In the genomic region with DNA sequence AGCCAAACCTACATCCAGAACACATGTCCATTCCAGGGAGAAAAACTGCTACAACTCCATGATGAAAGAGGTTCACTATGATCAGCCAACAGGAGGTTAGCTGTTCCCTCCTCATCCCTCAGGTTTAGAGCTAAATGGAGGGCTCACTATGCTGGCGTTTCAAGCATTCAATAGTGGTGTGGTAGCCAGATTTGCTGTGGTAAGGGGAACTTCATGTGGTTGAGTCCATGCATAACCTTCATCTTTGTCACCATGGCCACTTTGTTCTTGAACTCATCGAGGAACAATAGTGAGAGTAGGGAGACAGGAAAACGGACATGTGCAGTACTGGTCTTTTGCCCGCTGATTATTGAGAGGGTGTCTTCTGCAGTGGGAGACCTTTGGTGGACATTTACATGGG, we compare ENCODE assay signal across 4 cellular contexts. TPM values are rescaled to one million over a fixed set of nuclear protein-coding genes. Genes with fewer than 3 reads are reported as not detected.
"Had no signal": no experiment of that assay in that cellular context is flagged by ENCODE, and none has a peak within 500 bp of the region (broad histone marks: within the 10 kb centered on the region; RNA-seq: fewer than 3 reads in every experiment).

No MANE protein-coding gene starts in this region.

- DNase-seq: GDM1, GF-D8 had no signal

- H3K4me3 ChIP-seq: GM12878 had no signal

- ATAC-seq: GM12878 had no signal

RNA-seq across cellular contexts. Expression of gene ALPK1, which starts 33.8 kb away (rescaled TPM):
- total RNA-seq: G401 had no signal
